ENCODE assay signal across 1 cellular context in genomic region chr15:28890711-28891495, GRCh38.
TF ChIP-seq lines count a peak whose summit lies in the region.

No MANE protein-coding gene starts in this region.

TF ChIP-seq in K562, 482 proteins besides CTCF, POLR2A, EP300 and RAD21:
- TF ChIP-seq SFPQ (IDR thresholded peaks at IDR 0.05; ENCODE audit: low read depth, low read length) (no peak), ELF2 (CRISPR knock-in tag; IDR thresholded peaks at IDR 0.05) (no peak), HDAC2 (IDR thresholded peaks at IDR 0.05) (no peak), FIP1L1 (IDR thresholded peaks at IDR 0.05; ENCODE audit: low read depth, low read length, poor library complexity, severe bottlenecking) (no peak), FOSL1 (tag; conservative IDR thresholded peaks at IDR 0.05) (no peak), DMBX1 (CRISPR knock-in tag; IDR thresholded peaks at IDR 0.05; ENCODE audit: borderline replicate concordance) (no peak), MYNN (IDR thresholded peaks at IDR 0.05) (no peak), MYNN (CRISPR knock-in tag; IDR thresholded peaks at IDR 0.05) (no peak), E2F3 (CRISPR knock-in tag; IDR thresholded peaks at IDR 0.05) (no peak), TSHZ1 (CRISPR knock-in tag; IDR thresholded peaks at IDR 0.05) (no peak), BRF1 (IDR thresholded peaks at IDR 0.05; ENCODE audit: borderline replicate concordance, extremely low read depth, insufficient read length) (no peak), CHD4 (IDR thresholded peaks at IDR 0.05; ENCODE audit: insufficient read depth, insufficient replicate concordance, low read depth, low read length, poor library complexity, severe bottlenecking) (no peak)
TF ChIP-seq in K562: peak in this region for 0.
